In the genomic region with DNA sequence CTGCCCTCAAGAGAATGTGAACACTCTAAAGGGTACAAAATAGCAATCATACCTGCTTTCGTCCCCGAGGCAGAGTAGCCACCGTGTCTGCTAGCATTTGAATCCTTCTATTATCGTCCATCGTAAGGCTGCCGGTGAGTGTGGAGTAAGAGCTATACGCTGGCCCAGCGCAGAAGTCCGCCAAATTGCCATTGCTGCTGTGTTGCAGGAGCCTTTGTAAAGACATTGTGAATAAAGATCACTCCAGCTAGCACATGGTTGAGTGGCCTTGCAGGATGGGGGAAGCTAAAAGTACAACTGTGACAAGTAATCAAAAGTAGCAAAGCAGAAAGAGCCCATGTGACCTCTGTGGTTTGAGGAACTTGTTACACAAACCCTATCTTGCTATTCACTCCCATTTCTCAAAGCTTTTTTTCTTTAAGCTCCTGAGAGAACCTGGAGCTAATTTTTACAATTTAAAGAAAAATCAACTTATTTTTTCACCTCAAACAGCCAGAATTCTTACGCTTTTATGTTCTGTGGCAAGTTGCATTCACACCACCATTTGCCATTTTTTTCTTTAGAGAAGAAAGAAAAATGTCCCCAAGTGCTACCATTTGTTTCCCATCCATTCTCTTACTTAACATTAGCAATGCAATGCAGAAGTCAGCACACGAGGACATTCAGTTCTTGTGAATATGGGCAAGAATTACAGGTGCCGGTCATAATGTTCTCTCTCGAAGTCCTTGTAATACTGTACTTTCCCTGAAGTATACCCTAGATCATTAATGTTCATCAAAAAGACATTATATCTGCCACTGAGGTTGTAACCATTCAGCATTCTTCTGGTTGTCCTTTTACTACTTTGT, we compare ENCODE assay signal across 7 cellular contexts. TPM values are rescaled to one million over a fixed set of nuclear protein-coding genes. Genes with fewer than 3 reads are reported as not detected.
DNase-seq lines count a peak whose midpoint lies in the region; ATAC-seq and TF ChIP-seq lines count a peak whose summit lies in the region.

A gene (minus strand): TSS at position 295 of the 848 bp plus-strand sequence. CDS start 69 bp downstream, at position 226.

- peak within 1 kb of the TSS; percentile 79 to 87 for H3K4me3 Mint-ChIP-seq in effector memory CD8-positive, alpha-beta T cell
- H3K4me3 Mint-ChIP-seq in osteocyte (ENCODE audit: unreplicated experiment), result no peak within 1 kb of the TSS

- intact Hi-C loops in T-helper 2 cell treated with Interferon-gamma antibody and Interleukin-4, amounts not matched to agents 100 ng/mL and 5 ng/mL, for 36 hours (cut with micrococcal nuclease), result loop anchor here (1.0 to 10.0 kb wide), 8 partner anchors 9 to 1102 kb away; a partner anchor contains a TSS
- intact Hi-C loops in sciatic nerve (cut with DNase I), result no loop called here

- ATAC-seq in GM19351 (IDR thresholded peaks at IDR 0.05; ENCODE audit: unreplicated experiment) (peak; percentile 38), HG03135 (IDR thresholded peaks at IDR 0.05; ENCODE audit: unreplicated experiment) (peak; percentile 38), sciatic nerve (peak; percentile 79)
- peak; percentile 51 for ATAC-seq in effector memory CD8-positive, alpha-beta T cell (replicated peaks)

- no peaks in the 10 kb centered on the region for H3K27me3 Mint-ChIP-seq in effector memory CD8-positive, alpha-beta T cell
- H3K27me3 Mint-ChIP-seq in osteocyte (ENCODE audit: unreplicated experiment), result peaks cover 20% of the 10 kb centered on the region

- peak within 1 kb of the TSS; percentile 90 to 93 for H3K27ac Mint-ChIP-seq in effector memory CD8-positive, alpha-beta T cell
- H3K27ac Mint-ChIP-seq in osteocyte (ENCODE audit: unreplicated experiment), result no peak within 1 kb of the TSS

- peaks cover 57% of the 10 kb centered on the region for H3K36me3 Mint-ChIP-seq in effector memory CD8-positive, alpha-beta T cell (ENCODE audit: insufficient read depth)
- no peaks in the 10 kb centered on the region for H3K36me3 Mint-ChIP-seq in osteocyte (ENCODE audit: unreplicated experiment)

- H3K9me3 Mint-ChIP-seq in effector memory CD8-positive, alpha-beta T cell, result no peaks in the 10 kb centered on the region
- H3K9me3 Mint-ChIP-seq in osteocyte (ENCODE audit: unreplicated experiment), result no peaks in the 10 kb centered on the region

- DNase-seq in effector memory CD8-positive, alpha-beta T cell, result peak in 2 of 3 experiments; percentile 38 to 49
- DNase-seq in sciatic nerve (ENCODE audit: low spot score) (no peak), osteocyte (ENCODE audit: extremely low spot score, unreplicated experiment) (no peak), DMS53 treated with DMSO at 0.1 percent for 48 hours (lab: John Stamatoyannopoulos, UW; ENCODE audit: unreplicated experiment) (no peak)

- peaks cover 41 to 45% of the 10 kb centered on the region in 2 donors for H3K4me1 Mint-ChIP-seq in effector memory CD8-positive, alpha-beta T cell (ENCODE audit: low read depth in 2 of 2)
- no peaks in the 10 kb centered on the region for H3K4me1 Mint-ChIP-seq in osteocyte (ENCODE audit: unreplicated experiment)

- TF ChIP-seq CTCF in osteocyte (IDR thresholded peaks at IDR 0.05), result no peak

RNA-seq across cellular contexts. Expression of the gene that starts here (rescaled TPM):
- 195 and 203 TPM in 2 replicates for total RNA-seq in T-helper 2 cell treated with Interferon-gamma antibody and Interleukin-4, amounts not matched to agents 100 ng/mL and 5 ng/mL, for 36 hours
- 22.8 TPM for total RNA-seq in sciatic nerve
- 0.64 and 0.76 TPM in 2 replicates for total RNA-seq in osteocyte

Comparison
In these comparisons a context has a peak if more than half of its experiments do, and no peak if none do; other contexts are left out.
1. RNA of the gene that starts here (total RNA-seq): 195 to 203 TPM in T-helper 2 cell treated with Interferon-gamma antibody and Interleukin-4, amounts not matched to agents 100 ng/mL and 5 ng/mL, for 36 hours and 22.8 TPM in sciatic nerve (single experiment); 0.64 to 0.76 TPM in osteocyte; every median in the first group is over 10 times any median in the second.
2. DNase-seq: peak in effector memory CD8-positive, alpha-beta T cell (2 of 3); none in sciatic nerve (single experiment), osteocyte (single experiment) and DMS53 treated with DMSO at 0.1 percent for 48 hours (single experiment).
3. Peak in every context shown above with its lines, with median percentiles within 50 percentile points of each other: ATAC-seq.